10 cellular contexts compared by ENCODE assay signal in genomic region chr4:25088342-25088952, GRCh38. TPM values are rescaled to one million over a fixed set of nuclear protein-coding genes. Genes with fewer than 3 reads are reported as not detected.
DNase-seq lines count a peak whose midpoint lies in the region; ATAC-seq lines count a peak whose summit lies in the region.
"Had no signal": no experiment of that assay in that cellular context is flagged by ENCODE, and none has a peak within 500 bp of the region (broad histone marks: within the 10 kb centered on the region; RNA-seq: fewer than 3 reads in every experiment).

No MANE protein-coding gene starts in this region.

- intact Hi-C loops in head of caudate nucleus (cut with DNase I) = no loop called here

- H3K27ac ChIP-seq in urinary bladder (ENCODE audit: low read depth) = no peak overlapping the region
- H3K27ac ChIP-seq: pancreas had no signal

- H3K27ac Mint-ChIP-seq in activated naive CD4-positive, alpha-beta T cell treated with anti-CD3 and anti-CD28 coated beads, Interleukin-2, amount 50 U/mL, for 24 hours = no peak overlapping the region
- H3K27ac Mint-ChIP-seq in activated naive CD4-positive, alpha-beta T cell treated with anti-CD3 and anti-CD28 coated beads, Interleukin-2, amount 10 ng/mL, durations not matched to agents 7 days and 5 days = no peak overlapping the region

- H3K4me1 ChIP-seq in urinary bladder (ENCODE audit: insufficient read depth) = no peaks in the 10 kb centered on the region
- H3K4me1 ChIP-seq: pancreas had no signal

- H3K36me3 ChIP-seq in urinary bladder (ENCODE audit: insufficient read depth) = no peaks in the 10 kb centered on the region
- H3K36me3 ChIP-seq: pancreas had no signal

- H3K4me3 Mint-ChIP-seq in activated naive CD4-positive, alpha-beta T cell treated with anti-CD3 and anti-CD28 coated beads, Interleukin-2, amount 50 U/mL, for 24 hours = peak overlapping the region; percentile 40
- no peak overlapping the region for H3K4me3 Mint-ChIP-seq in activated naive CD4-positive, alpha-beta T cell treated with anti-CD3 and anti-CD28 coated beads, Interleukin-2, amount 10 ng/mL, durations not matched to agents 7 days and 5 days

- no peak for ATAC-seq in GM19023 (IDR thresholded peaks at IDR 0.05; ENCODE audit: unreplicated experiment)

- H3K36me3 Mint-ChIP-seq in activated naive CD4-positive, alpha-beta T cell treated with anti-CD3 and anti-CD28 coated beads, Interleukin-2, amount 50 U/mL, for 24 hours = peaks cover 4% of the 10 kb centered on the region
- H3K36me3 Mint-ChIP-seq in activated naive CD4-positive, alpha-beta T cell treated with anti-CD3 and anti-CD28 coated beads, Interleukin-2, amount 10 ng/mL, durations not matched to agents 7 days and 5 days = no peaks in the 10 kb centered on the region

- peaks cover 6% of the 10 kb centered on the region for H3K9me3 Mint-ChIP-seq in activated naive CD4-positive, alpha-beta T cell treated with anti-CD3 and anti-CD28 coated beads, Interleukin-2, amount 50 U/mL, for 24 hours
- peaks cover 6% of the 10 kb centered on the region for H3K9me3 Mint-ChIP-seq in activated naive CD4-positive, alpha-beta T cell treated with anti-CD3 and anti-CD28 coated beads, Interleukin-2, amount 10 ng/mL, durations not matched to agents 7 days and 5 days

- peaks cover 17% of the 10 kb centered on the region for H3K27me3 Mint-ChIP-seq in activated naive CD4-positive, alpha-beta T cell treated with anti-CD3 and anti-CD28 coated beads, Interleukin-2, amount 50 U/mL, for 24 hours
- peaks cover 56% of the 10 kb centered on the region for H3K27me3 Mint-ChIP-seq in activated naive CD4-positive, alpha-beta T cell treated with anti-CD3 and anti-CD28 coated beads, Interleukin-2, amount 10 ng/mL, durations not matched to agents 7 days and 5 days

- CTCF ChIA-PET in activated naive CD4-positive, alpha-beta T cell treated with anti-CD3 and anti-CD28 coated beads, Interleukin-2, amount 10 ng/mL, durations not matched to agents 7 days and 5 days (lab: Charles Lee) = interaction anchor here (1.5 kb wide), 1 partner anchor 56 kb away, joined by 3 read pairs; no protein-coding TSS in a partner anchor

- H3K4me1 Mint-ChIP-seq in activated naive CD4-positive, alpha-beta T cell treated with anti-CD3 and anti-CD28 coated beads, Interleukin-2, amount 50 U/mL, for 24 hours = peaks cover 9% of the 10 kb centered on the region
- peaks cover 6% of the 10 kb centered on the region for H3K4me1 Mint-ChIP-seq in activated naive CD4-positive, alpha-beta T cell treated with anti-CD3 and anti-CD28 coated beads, Interleukin-2, amount 10 ng/mL, durations not matched to agents 7 days and 5 days

- DNase-seq in activated naive CD4-positive, alpha-beta T cell treated with anti-CD3 and anti-CD28 coated beads, Interleukin-2, amount 10 ng/mL, durations not matched to agents 7 days and 5 days = no peak
- peak; percentile 31 for DNase-seq in NOMO-1 treated with DMSO at 0.1 percent for 48 hours (lab: John Stamatoyannopoulos, UW; ENCODE audit: unreplicated experiment)
- peak; percentile 41 to 90 (median 66) for DNase-seq in head of caudate nucleus
- DNase-seq in activated CD8-positive, alpha-beta memory T cell treated with anti-CD3 and anti-CD28 coated beads for 24 hours = no peak
- no peak for DNase-seq in kidney glomerular epithelial cell (lab: John Stamatoyannopoulos, UW)
- DNase-seq: pancreas had no signal

- WGBS in urinary bladder = 4% methylated on average over 37 of the region's 37 CpGs

- H3K4me3 ChIP-seq in urinary bladder (ENCODE audit: low read depth, low read length) = peak overlapping the region; percentile 3
- H3K4me3 ChIP-seq: pancreas had no signal

RNA-seq across cellular contexts. Expression of gene LGI2, which starts 57.7 kb away (rescaled TPM):
- 4.8 TPM for total RNA-seq in urinary bladder
- 0.79 TPM for polyA plus RNA-seq in urinary bladder
- total RNA-seq: LHCN-M2 had no signal

Comparison
In these comparisons a context has a peak if more than half of its experiments do, and no peak if none do; other contexts are left out.
1. DNase-seq: peak in NOMO-1 treated with DMSO at 0.1 percent for 48 hours (single experiment) and head of caudate nucleus (42 of 42); none in activated naive CD4-positive, alpha-beta T cell treated with anti-CD3 and anti-CD28 coated beads, Interleukin-2, amount 10 ng/mL, durations not matched to agents 7 days and 5 days (single experiment), activated CD8-positive, alpha-beta memory T cell treated with anti-CD3 and anti-CD28 coated beads for 24 hours (single experiment) and kidney glomerular epithelial cell (single experiment).